In the genomic region with DNA sequence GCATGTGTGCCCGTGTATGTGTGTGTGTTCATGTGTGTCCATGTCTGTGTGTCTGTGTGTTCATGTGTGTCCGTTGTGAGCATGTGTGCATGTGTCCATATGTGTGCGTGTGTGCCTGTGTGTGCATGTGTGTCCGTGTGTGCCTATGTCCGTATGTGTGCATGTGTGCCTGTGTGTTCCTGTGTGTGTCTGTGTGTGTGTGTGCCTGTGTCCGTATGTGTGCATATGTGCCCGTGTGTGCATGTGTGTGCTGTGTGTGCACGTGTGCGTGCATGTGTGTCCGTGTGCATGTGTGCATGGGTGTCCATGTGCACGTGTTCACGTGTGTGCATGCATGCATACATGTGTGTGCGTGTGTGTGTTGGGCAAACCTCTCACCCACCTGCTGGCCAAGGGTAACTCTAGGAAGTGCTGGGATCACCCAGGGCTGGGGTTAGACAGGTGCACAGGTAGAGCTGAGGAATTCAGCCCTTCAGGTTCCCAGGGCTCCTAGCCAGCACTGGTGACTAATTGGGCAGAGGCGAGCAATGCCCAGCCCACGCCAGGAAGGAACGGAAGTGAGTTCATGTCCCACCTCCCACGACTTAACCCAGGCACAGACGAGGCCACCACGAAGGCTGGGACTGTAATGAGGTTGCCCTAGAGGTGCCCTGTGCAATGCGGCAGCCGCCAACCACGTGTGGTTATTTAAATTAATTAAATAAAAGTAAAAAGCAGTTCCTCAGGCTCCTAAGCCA, we compare ENCODE assay signal across 9 cellular contexts. TPM values are rescaled to one million over a fixed set of nuclear protein-coding genes. Genes with fewer than 3 reads are reported as not detected.
A peak's percentile ranks its signal among the peaks of the same experiment; 100 is the strongest.
DNase-seq lines count a peak whose midpoint lies in the region; ATAC-seq and TF ChIP-seq lines count a peak whose summit lies in the region.
"Had no signal": no experiment of that assay in that cellular context is flagged by ENCODE, and none has a peak within 500 bp of the region (broad histone marks: within the 10 kb centered on the region; RNA-seq: fewer than 3 reads in every experiment).

No MANE protein-coding gene starts in this region.

- H3K27me3 ChIP-seq in brain microvascular endothelial cell (replicated peaks): no peaks in the 10 kb centered on the region

- H3K9me3 Mint-ChIP-seq in T-cell: no peaks in the 10 kb centered on the region

- no peak overlapping the region for H3K27ac ChIP-seq in brain microvascular endothelial cell

- H3K36me3 Mint-ChIP-seq in T-cell: no peaks in the 10 kb centered on the region

- peak overlapping the region; percentile 13 to 16 for H3K27ac Mint-ChIP-seq in T-cell

- H3K4me3 Mint-ChIP-seq in T-cell: no peak overlapping the region

- no peaks in the 10 kb centered on the region for H3K27me3 Mint-ChIP-seq in T-cell

- in situ Hi-C loops in brain microvascular endothelial cell (cut with HindIII; ENCODE audit: low pct_ligation_motif_present, low sequenced_read_pairs): no loop called here

- CTCF ChIA-PET in T-cell (lab: Charles Lee): no interaction called here

- H3K4me1 Mint-ChIP-seq in T-cell: peaks cover 8 to 16% (median 8%) of the 10 kb centered on the region in 3 donors

- ATAC-seq in T-cell (replicated peaks in 1 of 4) (peak in 1 of 4 experiments; percentile 35), GM18867 (IDR thresholded peaks at IDR 0.05; ENCODE audit: unreplicated experiment) (no peak), GM19351 (IDR thresholded peaks at IDR 0.05; ENCODE audit: unreplicated experiment) (no peak)

- TF ChIP-seq CTCF in epithelial cell of proximal tubule (conservative IDR thresholded peaks at IDR 0.05; ENCODE audit: low read depth, low read length) (no peak), brain microvascular endothelial cell (IDR thresholded peaks at IDR 0.05; ENCODE audit: low read depth, low read length, missing control alignments) (no peak)

- H3K36me3 ChIP-seq in brain microvascular endothelial cell (replicated peaks): no peaks in the 10 kb centered on the region

- POLR2A ChIA-PET in T-cell (lab: Charles Lee): no interaction called here

- DNase-seq in HT1080 (ENCODE audit: low read depth) (peak; percentile 84), T-cell (no peak), epithelial cell of proximal tubule (ENCODE audit: low read depth) (peak; percentile 59), brain microvascular endothelial cell (no peak)
- peak; percentile 39 for DNase-seq in stimulated activated CD4-positive, alpha-beta T cell treated with anti-CD3 and anti-CD28 coated beads, Interleukin-2, amount 100 ng/mL, for 4 hours (ENCODE audit: low read depth)
- DNase-seq: NCI-H2029 had no signal

- H3K4me3 ChIP-seq in epithelial cell of proximal tubule (ENCODE audit: low read depth, low read length): no peak overlapping the region
- no peak overlapping the region for H3K4me3 ChIP-seq in brain microvascular endothelial cell (ENCODE audit: low read depth, low read length)

RNA-seq across cellular contexts. Expression of a gene that starts 8.2 kb away (rescaled TPM):
- 34.0 and 58.5 TPM in 2 replicates for total RNA-seq in HT1080 (2014; rRNA removed; shearing (Covaris generic))
- 121 and 123 TPM in 2 replicates for polyA plus RNA-seq in HT1080 (2015; cell fraction: cytosol; rRNA removed)
- polyA plus RNA-seq in HT1080 (2015; cell fraction: nucleus; rRNA removed): 270 and 287 TPM in 2 replicates
- total RNA-seq in T-cell (100 to 1,000 TPM; 177 to 273 (median 194) TPM), epithelial cell of proximal tubule (32.0 and 54.1 TPM in 2 replicates)

RNA-seq across cellular contexts. Expression of a gene that starts 35.7 kb away (rescaled TPM):
- not detected in 2 replicates for total RNA-seq in HT1080 (2014; rRNA removed; shearing (Covaris generic))
- not detected in 2 replicates for polyA plus RNA-seq in HT1080 (2015; cell fraction: cytosol; rRNA removed)
- polyA plus RNA-seq in HT1080 (2015; cell fraction: nucleus; rRNA removed): not detected in 2 replicates
- total RNA-seq in T-cell (100 to 1,000 TPM; 104 to 265 (median 135) TPM), epithelial cell of proximal tubule (not detected in 2 replicates)
- total RNA-seq: temporal lobe had no signal

RNA-seq across cellular contexts. Expression of a gene that starts 51.9 kb away (rescaled TPM):
- total RNA-seq in HT1080 (2014; rRNA removed; shearing (Covaris generic)): 0.24 TPM in 1 of 2 replicates, not detected in the other
- polyA plus RNA-seq in HT1080 (2015; cell fraction: cytosol; rRNA removed): not detected in 2 replicates
- polyA plus RNA-seq in HT1080 (2015; cell fraction: nucleus; rRNA removed): not detected in 2 replicates
- total RNA-seq in T-cell: 1 to 10 TPM; 1.3 to 5.1 (median 4.4) TPM
- total RNA-seq in epithelial cell of proximal tubule: 0.75 and 1.9 TPM in 2 replicates

RNA-seq across cellular contexts. Expression of a gene that starts 52.8 kb away (rescaled TPM):
- 344 and 355 TPM in 2 replicates for total RNA-seq in HT1080 (2014; rRNA removed; shearing (Covaris generic))
- 262 and 360 TPM in 2 replicates for polyA plus RNA-seq in HT1080 (2015; cell fraction: cytosol; rRNA removed)
- polyA plus RNA-seq in HT1080 (2015; cell fraction: nucleus; rRNA removed): 286 and 310 TPM in 2 replicates
- 10 to 100 TPM; 31.9 to 47.3 (median 40.9) TPM for total RNA-seq in T-cell
- total RNA-seq in epithelial cell of proximal tubule: 169 and 190 TPM in 2 replicates

Comparison
In these comparisons a context has a peak if more than half of its experiments do, and no peak if none do; other contexts are left out.
1. DNase-seq: peak in HT1080 (single experiment), epithelial cell of proximal tubule (single experiment) and stimulated activated CD4-positive, alpha-beta T cell treated with anti-CD3 and anti-CD28 coated beads, Interleukin-2, amount 100 ng/mL, for 4 hours (single experiment); none in T-cell (0 of 34) and brain microvascular endothelial cell (single experiment).
2. RNA of a gene that starts 35.7 kb away (total RNA-seq): 104 to 265 TPM in T-cell; not detected in HT1080 and not detected in epithelial cell of proximal tubule; every median in the first group is over 100 times any median in the second.